In genomic region chr14:71371711-71372396, GRCh38 we compare ENCODE assay signal across 8 cellular contexts. TPM values are rescaled to one million over a fixed set of nuclear protein-coding genes. Genes with fewer than 3 reads are reported as not detected.
A peak's percentile ranks its signal among the peaks of the same experiment; 100 is the strongest.
DNase-seq lines count a peak whose midpoint lies in the region; ATAC-seq and TF ChIP-seq lines count a peak whose summit lies in the region.

No MANE protein-coding gene starts in this region.

- H3K4me1 Mint-ChIP-seq in activated CD4-positive, alpha-beta memory T cell treated with anti-CD3 and anti-CD28 coated beads for 36 hours (ENCODE audit: low read depth) = peaks cover 20% of the 10 kb centered on the region
- peaks cover 14% of the 10 kb centered on the region for H3K4me1 Mint-ChIP-seq in endothelial cell (ENCODE audit: unreplicated experiment)

- no peak for TF ChIP-seq CTCF in endothelial cell (IDR thresholded peaks at IDR 0.05; ENCODE audit: unreplicated experiment)

- peaks cover 6% of the 10 kb centered on the region for H3K9me3 Mint-ChIP-seq in activated CD4-positive, alpha-beta memory T cell treated with anti-CD3 and anti-CD28 coated beads for 36 hours
- no peaks in the 10 kb centered on the region for H3K9me3 Mint-ChIP-seq in endothelial cell (ENCODE audit: unreplicated experiment)

- peak; percentile 59 for ATAC-seq in GM21529 (IDR thresholded peaks at IDR 0.05; ENCODE audit: unreplicated experiment)

- peak overlapping the region; percentile 46 for H3K27ac ChIP-seq in layer of hippocampus (ENCODE audit: low read depth, low read length)

- H3K27ac Mint-ChIP-seq in activated CD4-positive, alpha-beta memory T cell treated with anti-CD3 and anti-CD28 coated beads for 36 hours = peak overlapping the region; percentile 2
- no peak overlapping the region for H3K27ac Mint-ChIP-seq in endothelial cell (ENCODE audit: unreplicated experiment)

- H3K27me3 ChIP-seq in layer of hippocampus (ENCODE audit: control insufficient read depth, insufficient read depth, low read length) = no peaks in the 10 kb centered on the region

- intact Hi-C loops in activated CD4-positive, alpha-beta memory T cell treated with anti-CD3 and anti-CD28 coated beads for 36 hours (cut with micrococcal nuclease) = loop anchor here (2.0 kb wide), 1 partner anchor 27 kb away; no protein-coding TSS in a partner anchor

- H3K4me3 Mint-ChIP-seq in activated CD4-positive, alpha-beta memory T cell treated with anti-CD3 and anti-CD28 coated beads for 36 hours = no peak overlapping the region
- H3K4me3 Mint-ChIP-seq in endothelial cell (ENCODE audit: unreplicated experiment) = no peak overlapping the region

- CTCF ChIA-PET in activated CD4-positive, alpha-beta memory T cell treated with anti-CD3 and anti-CD28 coated beads for 36 hours (lab: Charles Lee) = no interaction called here

- H3K36me3 Mint-ChIP-seq in activated CD4-positive, alpha-beta memory T cell treated with anti-CD3 and anti-CD28 coated beads for 36 hours = peaks cover 6% of the 10 kb centered on the region
- peaks cover 6% of the 10 kb centered on the region for H3K36me3 Mint-ChIP-seq in endothelial cell (ENCODE audit: low read depth, unreplicated experiment)

- no peaks in the 10 kb centered on the region for H3K27me3 Mint-ChIP-seq in activated CD4-positive, alpha-beta memory T cell treated with anti-CD3 and anti-CD28 coated beads for 36 hours
- H3K27me3 Mint-ChIP-seq in endothelial cell (ENCODE audit: unreplicated experiment) = no peaks in the 10 kb centered on the region

- DNase-seq in AG08395 (ENCODE audit: low spot score) (peak; percentile 44), NCI-H748 treated with DMSO at 0.1 percent for 48 hours (lab: John Stamatoyannopoulos, UW) (no peak), C1 segment of cervical spinal cord (lab: John Stamatoyannopoulos, UW) (no peak), endothelial cell (ENCODE audit: low spot score) (no peak), GF-D8 (lab: John Stamatoyannopoulos, UW) (no peak)
- DNase-seq in activated CD4-positive, alpha-beta memory T cell treated with anti-CD3 and anti-CD28 coated beads for 36 hours = no peak

- POLR2A ChIA-PET in activated CD4-positive, alpha-beta memory T cell treated with anti-CD3 and anti-CD28 coated beads for 36 hours (lab: Charles Lee) = interaction anchor here (0.7 to 0.8 kb wide), 2 partner anchors 10 to 12 kb away, joined by 3 read pairs; no protein-coding TSS in a partner anchor

RNA-seq across cellular contexts. Expression of gene SIPA1L1, which starts 51.6 kb away (rescaled TPM):
- total RNA-seq in activated CD4-positive, alpha-beta memory T cell treated with anti-CD3 and anti-CD28 coated beads for 36 hours = 10 to 100 TPM; 64.4 to 64.6 TPM
- 79.1 TPM for total RNA-seq in endothelial cell (ENCODE audit: unreplicated experiment)
